In genomic region chr16:30896890-30897730, GRCh38 we compare ENCODE assay signal across 1 cellular context.
A peak's percentile ranks its signal among the peaks of the same experiment; 100 is the strongest.
TF ChIP-seq lines count a peak whose summit lies in the region.

No MANE protein-coding gene starts in this region.

TF ChIP-seq in HepG2, 621 proteins besides CTCF, POLR2A, EP300 and RAD21 (continued from another document and continues in another):
- TF ChIP-seq ZNF281 (CRISPR knock-in tag; IDR thresholded peaks at IDR 0.05; ENCODE audit: borderline replicate concordance) (peak; percentile 24; the same call in 1 of the 2 replicates), ARID2 (CRISPR knock-in tag; IDR thresholded peaks at IDR 0.05; ENCODE audit: borderline replicate concordance) (no peak), PBX3 (CRISPR knock-in tag; IDR thresholded peaks at IDR 0.05; ENCODE audit: borderline replicate concordance) (no peak), YY1 (IDR thresholded peaks at IDR 0.05; ENCODE audit: insufficient read depth, insufficient replicate concordance, low read depth, low read length) (peak; percentile 78), SP1 (IDR thresholded peaks at IDR 0.05) (no peak), SP1 (CRISPR knock-in tag; IDR thresholded peaks at IDR 0.05) (peak; percentile 79), MED1 (CRISPR knock-in tag; IDR thresholded peaks at IDR 0.05) (no peak; the same call in 1 of the 2 replicates), KDM5B (CRISPR knock-in tag; IDR thresholded peaks at IDR 0.05; ENCODE audit: borderline replicate concordance) (no peak), JUN (CRISPR knock-in tag; IDR thresholded peaks at IDR 0.05) (0 out of 2 replicates have a peak, but pooled peaks have one; percentile 24), E2F2 (CRISPR knock-in tag; IDR thresholded peaks at IDR 0.05; ENCODE audit: borderline replicate concordance) (0 out of 2 replicates have a peak, but pooled peaks have one; percentile 7), HDAC2 (CRISPR knock-in tag; IDR thresholded peaks at IDR 0.05) (peak; percentile 10; the same call in 1 of the 2 replicates), ZNF552 (CRISPR knock-in tag; IDR thresholded peaks at IDR 0.05; ENCODE audit: borderline replicate concordance) (no peak), XRCC5 (optimal IDR thresholded peaks at IDR 0.05; ENCODE audit: low read length) (peak; percentile 38), ZKSCAN8 (CRISPR knock-in tag; IDR thresholded peaks at IDR 0.05; ENCODE audit: borderline replicate concordance) (0 out of 2 replicates have a peak, but pooled peaks have one; percentile 29), ZNF609 (CRISPR knock-in tag; IDR thresholded peaks at IDR 0.05; ENCODE audit: borderline replicate concordance) (0 out of 2 replicates have a peak, but pooled peaks have one; percentile 33), NR2F6 (IDR thresholded peaks at IDR 0.05) (no peak), NR2F6 (CRISPR knock-in tag; IDR thresholded peaks at IDR 0.05) (no peak), TEAD3 (CRISPR knock-in tag; optimal IDR thresholded peaks at IDR 0.05; ENCODE audit: borderline replicate concordance) (peak; percentile 82), ZNF710 (CRISPR knock-in tag; IDR thresholded peaks at IDR 0.05; ENCODE audit: borderline replicate concordance) (0 out of 2 replicates have a peak, but pooled peaks have one; percentile 54), KDM1A (CRISPR knock-in tag; IDR thresholded peaks at IDR 0.05) (peak; percentile 92), HNF1B (CRISPR knock-in tag; IDR thresholded peaks at IDR 0.05) (peak; percentile 27; the same call in 1 of the 2 replicates), ZNF317 (CRISPR knock-in tag; IDR thresholded peaks at IDR 0.05) (peak; percentile 65; the same call in 1 of the 2 replicates), REST (IDR thresholded peaks at IDR 0.05; ENCODE audit: borderline replicate concordance in 1 of 2, low read depth in 1 of 2, low read length in 2 of 2) (no peak), ZEB1 (IDR thresholded peaks at IDR 0.05; ENCODE audit: insufficient replicate concordance, low read depth) (no peak), ATF2 (CRISPR knock-in tag; IDR thresholded peaks at IDR 0.05) (0 out of 2 replicates have a peak, but pooled peaks have one; percentile 19), MEIS2 (CRISPR knock-in tag; IDR thresholded peaks at IDR 0.05) (0 out of 2 replicates have a peak, but pooled peaks have one; percentile 51), ZNF414 (CRISPR knock-in tag; IDR thresholded peaks at IDR 0.05) (no peak; the same call in 1 of the 2 replicates), ZNF770 (CRISPR knock-in tag; IDR thresholded peaks at IDR 0.05) (peak; percentile 84), MIXL1 (CRISPR knock-in tag; IDR thresholded peaks at IDR 0.05) (no peak), NR0B2 (CRISPR knock-in tag; IDR thresholded peaks at IDR 0.05) (peak; percentile 28; the same call in 1 of the 2 replicates)
